In genomic region chr18:48153641-48154481, GRCh38 we compare ENCODE assay signal across 1 cellular context.
TF ChIP-seq lines count a peak whose summit lies in the region.

No MANE protein-coding gene starts in this region.

TF ChIP-seq in liver, 16 proteins besides CTCF, POLR2A, EP300 and RAD21 (continued from another document):
- TF ChIP-seq, protein P1, sequence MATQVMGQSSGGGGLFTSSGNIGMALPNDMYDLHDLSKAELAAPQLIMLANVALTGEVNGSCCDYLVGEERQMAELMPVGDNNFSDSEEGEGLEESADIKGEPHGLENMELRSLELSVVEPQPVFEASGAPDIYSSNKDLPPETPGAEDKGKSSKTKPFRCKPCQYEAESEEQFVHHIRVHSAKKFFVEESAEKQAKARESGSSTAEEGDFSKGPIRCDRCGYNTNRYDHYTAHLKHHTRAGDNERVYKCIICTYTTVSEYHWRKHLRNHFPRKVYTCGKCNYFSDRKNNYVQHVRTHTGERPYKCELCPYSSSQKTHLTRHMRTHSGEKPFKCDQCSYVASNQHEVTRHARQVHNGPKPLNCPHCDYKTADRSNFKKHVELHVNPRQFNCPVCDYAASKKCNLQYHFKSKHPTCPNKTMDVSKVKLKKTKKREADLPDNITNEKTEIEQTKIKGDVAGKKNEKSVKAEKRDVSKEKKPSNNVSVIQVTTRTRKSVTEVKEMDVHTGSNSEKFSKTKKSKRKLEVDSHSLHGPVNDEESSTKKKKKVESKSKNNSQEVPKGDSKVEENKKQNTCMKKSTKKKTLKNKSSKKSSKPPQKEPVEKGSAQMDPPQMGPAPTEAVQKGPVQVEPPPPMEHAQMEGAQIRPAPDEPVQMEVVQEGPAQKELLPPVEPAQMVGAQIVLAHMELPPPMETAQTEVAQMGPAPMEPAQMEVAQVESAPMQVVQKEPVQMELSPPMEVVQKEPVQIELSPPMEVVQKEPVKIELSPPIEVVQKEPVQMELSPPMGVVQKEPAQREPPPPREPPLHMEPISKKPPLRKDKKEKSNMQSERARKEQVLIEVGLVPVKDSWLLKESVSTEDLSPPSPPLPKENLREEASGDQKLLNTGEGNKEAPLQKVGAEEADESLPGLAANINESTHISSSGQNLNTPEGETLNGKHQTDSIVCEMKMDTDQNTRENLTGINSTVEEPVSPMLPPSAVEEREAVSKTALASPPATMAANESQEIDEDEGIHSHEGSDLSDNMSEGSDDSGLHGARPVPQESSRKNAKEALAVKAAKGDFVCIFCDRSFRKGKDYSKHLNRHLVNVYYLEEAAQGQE (IDR thresholded peaks at IDR 0.05), result peak; percentile 84
- peak in 1 of 2 donors; percentile 21 for TF ChIP-seq GABPA (IDR thresholded peaks at IDR 0.05 in 1 of 2, conservative IDR thresholded peaks at IDR 0.05 in 1 of 2)
- peak; percentile 84 to 86 for TF ChIP-seq JUND (IDR thresholded peaks at IDR 0.05)
